25 cellular contexts compared by ENCODE assay signal in genomic region chr1:89104147-89104546, GRCh38. TPM values are rescaled to one million over a fixed set of nuclear protein-coding genes. Genes with fewer than 3 reads are reported as not detected.
DNase-seq lines count a peak whose midpoint lies in the region; ATAC-seq and FAIRE-seq lines count a peak whose summit lies in the region.
"Had no signal": no experiment of that assay in that cellular context is flagged by ENCODE, and none has a peak within 500 bp of the region (broad histone marks: within the 10 kb centered on the region; RNA-seq: fewer than 3 reads in every experiment).

No MANE protein-coding gene starts in this region.

- no peak for DNase-seq in activated CD4-positive, alpha-beta T cell treated with anti-CD3 and anti-CD28 coated beads for 36 hours
- DNase-seq in activated CD4-positive, alpha-beta T cell treated with anti-CD3 and anti-CD28 coated beads for 1 hour = no peak
- DNase-seq in EH (ENCODE audit: low read depth) (peak; percentile 52), middle frontal gyrus (ENCODE audit: extremely low spot score, low spot score) (no peak), NCI-H510A treated with DMSO at 0.1 percent for 48 hours (lab: John Stamatoyannopoulos, UW) (no peak)
- DNase-seq in activated naive CD8-positive, alpha-beta T cell treated with anti-CD3 and anti-CD28 coated beads for 36 hours = no peak
- DNase-seq: AML-193; amniotic stem cell; CD4-positive, alpha-beta memory T cell; DMS153; effector memory CD8-positive, alpha-beta T cell; gastrocnemius medialis; GF-D8; kidney glomerular epithelial cell; NCI-H1417 treated with DMSO at 0.1 percent for 48 hours; NCI-H2107; NCI-H446 had no signal

- POLR2A ChIA-PET in activated CD4-positive, alpha-beta T cell treated with anti-CD3 and anti-CD28 coated beads for 36 hours (lab: Charles Lee) = no interaction called here

- FAIRE-seq in islet of Langerhans (lab: Jason Lieb, UNC) = peak; percentile 27

- peaks cover 19% of the 10 kb centered on the region for H3K9me3 Mint-ChIP-seq in activated CD4-positive, alpha-beta T cell treated with anti-CD3 and anti-CD28 coated beads for 36 hours (ENCODE audit: low read depth)
- H3K9me3 Mint-ChIP-seq in activated naive CD8-positive, alpha-beta T cell treated with anti-CD3 and anti-CD28 coated beads for 36 hours = peaks cover 20% of the 10 kb centered on the region
- H3K9me3 Mint-ChIP-seq: effector memory CD8-positive, alpha-beta T cell; GM23338 had no signal

- no peaks in the 10 kb centered on the region for H3K27me3 Mint-ChIP-seq in activated CD4-positive, alpha-beta T cell treated with anti-CD3 and anti-CD28 coated beads for 36 hours
- no peaks in the 10 kb centered on the region for H3K27me3 Mint-ChIP-seq in activated naive CD8-positive, alpha-beta T cell treated with anti-CD3 and anti-CD28 coated beads for 36 hours
- H3K27me3 Mint-ChIP-seq: CD4-positive, alpha-beta memory T cell; effector memory CD8-positive, alpha-beta T cell; stimulated activated naive CD8-positive, alpha-beta T cell treated with anti-CD3 and anti-CD28 coated beads, Interleukin-15, Interleukin-2, amounts not matched to agents 100 ng/mL and 50 ng/mL, for 24 hours had no signal

- peaks cover 68% of the 10 kb centered on the region for H3K36me3 Mint-ChIP-seq in activated CD4-positive, alpha-beta T cell treated with anti-CD3 and anti-CD28 coated beads for 36 hours (ENCODE audit: low read depth)
- peaks cover 60% of the 10 kb centered on the region for H3K36me3 Mint-ChIP-seq in activated naive CD8-positive, alpha-beta T cell treated with anti-CD3 and anti-CD28 coated beads for 36 hours
- H3K36me3 Mint-ChIP-seq: WTC11 had no signal

- H3K4me3 Mint-ChIP-seq in activated CD4-positive, alpha-beta T cell treated with anti-CD3 and anti-CD28 coated beads for 36 hours = no peak overlapping the region
- H3K4me3 Mint-ChIP-seq in activated naive CD8-positive, alpha-beta T cell treated with anti-CD3 and anti-CD28 coated beads for 36 hours = no peak overlapping the region
- H3K4me3 Mint-ChIP-seq: CD4-positive, alpha-beta memory T cell; effector memory CD8-positive, alpha-beta T cell; GM23338; stimulated activated naive CD8-positive, alpha-beta T cell treated with anti-CD3 and anti-CD28 coated beads, Interleukin-15, Interleukin-2, amounts not matched to agents 100 ng/mL and 50 ng/mL, for 24 hours; WTC11 had no signal

- ATAC-seq in activated CD4-positive, alpha-beta T cell treated with anti-CD3 and anti-CD28 coated beads for 36 hours = peak; percentile 80
- ATAC-seq in GM21447 (IDR thresholded peaks at IDR 0.05; ENCODE audit: unreplicated experiment) = no peak
- ATAC-seq: effector memory CD8-positive, alpha-beta T cell; esophagus mucosa; gastrocnemius medialis; GM23338; sciatic nerve had no signal

- peaks cover 46% of the 10 kb centered on the region for H3K4me1 Mint-ChIP-seq in activated CD4-positive, alpha-beta T cell treated with anti-CD3 and anti-CD28 coated beads for 36 hours
- H3K4me1 Mint-ChIP-seq in activated naive CD8-positive, alpha-beta T cell treated with anti-CD3 and anti-CD28 coated beads for 36 hours = peaks cover 13% of the 10 kb centered on the region

- intact Hi-C loops in activated CD4-positive, alpha-beta T cell treated with anti-CD3 and anti-CD28 coated beads for 36 hours (cut with DNase I, micrococcal nuclease) = loop anchor here (1.0 to 2.0 kb wide), 4 partner anchors 19 to 39 kb away; partner anchors contain the start of genes GBP2 (in 2 of the 2) and GBP1 (in 1 of the 2)

- CTCF ChIA-PET in activated CD4-positive, alpha-beta T cell treated with anti-CD3 and anti-CD28 coated beads for 36 hours (lab: Charles Lee) = interaction anchor here (1.2 to 1.6 kb wide), 2 partner anchors 11 to 58 kb away, joined by 3 read pairs; no protein-coding TSS in a partner anchor

- peak overlapping the region; percentile 74 for H3K27ac Mint-ChIP-seq in activated CD4-positive, alpha-beta T cell treated with anti-CD3 and anti-CD28 coated beads for 36 hours
- H3K27ac Mint-ChIP-seq in activated naive CD8-positive, alpha-beta T cell treated with anti-CD3 and anti-CD28 coated beads for 36 hours = peak overlapping the region; percentile 64
- H3K27ac Mint-ChIP-seq: GM23338; stimulated activated naive CD8-positive, alpha-beta T cell treated with anti-CD3 and anti-CD28 coated beads, Interleukin-15, Interleukin-2, amounts not matched to agents 100 ng/mL and 50 ng/mL, for 24 hours; WTC11 had no signal

RNA-seq across cellular contexts. Expression of gene GBP2, which starts 21.8 kb away (rescaled TPM):
- 100 to 1,000 TPM; 253 to 294 TPM for total RNA-seq in activated CD4-positive, alpha-beta T cell treated with anti-CD3 and anti-CD28 coated beads for 36 hours
- total RNA-seq in activated naive CD8-positive, alpha-beta T cell treated with anti-CD3 and anti-CD28 coated beads for 36 hours = 100 to 1,000 TPM; 153 to 157 TPM
- total RNA-seq: GM23338, OCI-LY7 had no signal

RNA-seq across cellular contexts. Expression of gene GBP1, which starts 39.1 kb away (rescaled TPM):
- 10 to 100 TPM; 67.6 to 79.9 TPM for total RNA-seq in activated CD4-positive, alpha-beta T cell treated with anti-CD3 and anti-CD28 coated beads for 36 hours
- total RNA-seq in activated naive CD8-positive, alpha-beta T cell treated with anti-CD3 and anti-CD28 coated beads for 36 hours = 100 to 1,000 TPM; 141 to 146 TPM
- total RNA-seq: GM23338, OCI-LY7 had no signal
